Comparison of ENCODE assay signal across 10 cellular contexts in the genomic region with DNA sequence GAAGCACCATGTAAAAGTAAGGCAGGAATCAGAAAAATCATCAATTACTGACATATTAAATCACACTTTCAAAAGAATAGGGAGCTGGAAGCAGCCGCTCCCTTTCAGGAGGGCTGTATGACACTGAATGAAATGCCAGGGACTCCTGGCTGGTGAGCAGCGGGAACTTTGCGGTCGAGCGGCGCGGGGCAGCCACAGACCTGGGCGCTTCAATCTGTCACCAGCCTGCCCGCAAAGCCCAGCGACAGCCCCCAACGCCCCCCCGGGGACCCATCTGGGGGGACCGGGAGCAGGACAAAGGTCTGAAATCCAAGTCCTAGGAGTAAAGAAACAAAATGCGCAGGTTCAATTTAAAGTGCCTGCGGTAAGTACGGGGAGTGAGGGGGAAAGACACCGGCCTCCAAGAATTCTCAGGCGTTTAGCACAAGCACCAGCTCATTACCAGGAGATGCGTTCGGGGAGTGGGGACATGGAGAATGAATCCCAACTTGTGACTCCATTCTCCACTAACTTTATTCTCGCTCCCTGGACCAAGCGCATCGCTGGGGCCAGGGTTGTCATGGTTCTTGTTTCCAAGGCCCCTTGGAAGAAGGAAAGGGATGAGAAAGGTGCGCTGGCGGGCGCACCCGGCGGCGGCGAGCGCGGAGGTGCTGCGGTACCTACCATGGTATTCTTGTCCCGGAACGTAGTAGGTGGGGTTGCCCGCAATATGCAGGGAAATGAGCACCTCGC. TPM values are rescaled to one million over a fixed set of nuclear protein-coding genes. Genes with fewer than 3 reads are reported as not detected.
DNase-seq lines count a peak whose midpoint lies in the region; ATAC-seq and TF ChIP-seq lines count a peak whose summit lies in the region.
"Had no signal": no experiment of that assay in that cellular context is flagged by ENCODE, and none has a peak within 500 bp of the region (broad histone marks: within the 10 kb centered on the region; RNA-seq: fewer than 3 reads in every experiment).

No MANE protein-coding gene starts in this region.

- TF ChIP-seq CTCF in breast epithelium (IDR thresholded peaks at IDR 0.05): no peak
- TF ChIP-seq CTCF in MCF 10A (IDR thresholded peaks at IDR 0.05; ENCODE audit: unreplicated experiment): no peak
- no peak for TF ChIP-seq CTCF in left lung (IDR thresholded peaks at IDR 0.05)
- no peak for TF ChIP-seq CTCF in type B pancreatic cell (conservative IDR thresholded peaks at IDR 0.05)

- peak overlapping the region; percentile 25 to 80 (median 59) for H3K4me3 ChIP-seq in breast epithelium
- H3K4me3 ChIP-seq in left lung: peak overlapping the region; percentile 5 to 41

- ATAC-seq in activated naive CD8-positive, alpha-beta T cell treated with anti-CD3 and anti-CD28 coated beads, Interleukin-2, amount 50 U/mL, for 24 hours: no peak
- ATAC-seq in left lung (no peak), GM19395 (IDR thresholded peaks at IDR 0.05; ENCODE audit: unreplicated experiment) (no peak)
- ATAC-seq: left colon had no signal

- no TSS peak for BruUV-seq in MCF 10A (replicated peaks; lab: Mats Ljungman, UMichigan)

- no peak for TF ChIP-seq POLR2A in breast epithelium (IDR thresholded peaks at IDR 0.05)

- H3K27ac ChIP-seq in breast epithelium (no peak overlapping the region), left lung (no peak overlapping the region)

- DNase-seq in breast epithelium (ENCODE audit: low spot score in 2 of 2): no peak
- no peak for DNase-seq in MCF 10A (ENCODE audit: unreplicated experiment)
- no peak for DNase-seq in activated naive CD8-positive, alpha-beta T cell treated with anti-CD3 and anti-CD28 coated beads, Interleukin-2, amount 50 U/mL, for 24 hours
- DNase-seq in left lung: peak in 1 of 2 donors; percentile 54
- no peak for DNase-seq in type B pancreatic cell (ENCODE audit: extremely low spot score, unreplicated experiment)
- DNase-seq in stimulated activated naive CD4-positive, alpha-beta T cell treated with Interleukin-2 at 50 U/mL for 16 hours (lab: John Stamatoyannopoulos, UW): no peak
- no peak for DNase-seq in dedifferentiated amniotic fluid mesenchymal stem cell (ENCODE audit: extremely low spot score)
- DNase-seq: activated CD4-positive, CD25-positive, alpha-beta regulatory T cell; left colon had no signal

- H3K36me3 ChIP-seq in breast epithelium (no peaks in the 10 kb centered on the region), left lung (no peaks in the 10 kb centered on the region)

- CTCF ChIA-PET in MCF 10A (lab: Yijun Ruan, JAX): no interaction called here

- H3K27ac Mint-ChIP-seq in MCF 10A (ENCODE audit: low read depth, unreplicated experiment) (no peak overlapping the region), type B pancreatic cell (no peak overlapping the region)
- no peak overlapping the region for H3K27ac Mint-ChIP-seq in activated naive CD8-positive, alpha-beta T cell treated with anti-CD3 and anti-CD28 coated beads, Interleukin-2, amount 50 U/mL, for 24 hours

- H3K4me1 Mint-ChIP-seq in MCF 10A (ENCODE audit: insufficient read depth, unreplicated experiment): no peaks in the 10 kb centered on the region
- peaks cover 5% of the 10 kb centered on the region for H3K4me1 Mint-ChIP-seq in activated naive CD8-positive, alpha-beta T cell treated with anti-CD3 and anti-CD28 coated beads, Interleukin-2, amount 50 U/mL, for 24 hours
- H3K4me1 Mint-ChIP-seq in type B pancreatic cell (ENCODE audit: unreplicated experiment): peaks cover 6% of the 10 kb centered on the region

- H3K4me3 Mint-ChIP-seq in MCF 10A (ENCODE audit: unreplicated experiment) (no peak overlapping the region), type B pancreatic cell (peak overlapping the region; percentile 85)
- H3K4me3 Mint-ChIP-seq in activated naive CD8-positive, alpha-beta T cell treated with anti-CD3 and anti-CD28 coated beads, Interleukin-2, amount 50 U/mL, for 24 hours: peak overlapping the region; percentile 11

- H3K9me3 Mint-ChIP-seq in MCF 10A (ENCODE audit: unreplicated experiment): no peaks in the 10 kb centered on the region
- H3K9me3 Mint-ChIP-seq in activated naive CD8-positive, alpha-beta T cell treated with anti-CD3 and anti-CD28 coated beads, Interleukin-2, amount 50 U/mL, for 24 hours: no peaks in the 10 kb centered on the region
- no peaks in the 10 kb centered on the region for H3K9me3 Mint-ChIP-seq in type B pancreatic cell

- POLR2A ChIA-PET in MCF 10A (lab: Yijun Ruan, JAX): no interaction called here

- H3K9me3 ChIP-seq in breast epithelium (no peaks in the 10 kb centered on the region), left lung (no peaks in the 10 kb centered on the region)

- H3K27me3 ChIP-seq in breast epithelium (peaks cover 0 to 36% of the 10 kb centered on the region in 2 donors), left lung (peaks cover 50 to 77% of the 10 kb centered on the region in 2 donors)

- intact Hi-C loops in breast epithelium (cut with DNase I; ENCODE audit: low total_unique reads) (no loop called here), MCF 10A (cut with micrococcal nuclease) (no loop called here), left lung (cut with DNase I) (no loop called here)

- H3K36me3 Mint-ChIP-seq in MCF 10A (ENCODE audit: insufficient read depth, unreplicated experiment): no peaks in the 10 kb centered on the region
- H3K36me3 Mint-ChIP-seq in activated naive CD8-positive, alpha-beta T cell treated with anti-CD3 and anti-CD28 coated beads, Interleukin-2, amount 50 U/mL, for 24 hours (ENCODE audit: low read depth): no peaks in the 10 kb centered on the region
- H3K36me3 Mint-ChIP-seq in type B pancreatic cell: no peaks in the 10 kb centered on the region

- H3K4me1 ChIP-seq in breast epithelium (no peaks in the 10 kb centered on the region), left lung (peaks cover 3 to 13% of the 10 kb centered on the region in 2 donors)

- H3K27me3 Mint-ChIP-seq in MCF 10A (ENCODE audit: insufficient read depth, unreplicated experiment) (peaks cover 30% of the 10 kb centered on the region), type B pancreatic cell (peaks cover 82% of the 10 kb centered on the region)
- H3K27me3 Mint-ChIP-seq in activated naive CD8-positive, alpha-beta T cell treated with anti-CD3 and anti-CD28 coated beads, Interleukin-2, amount 50 U/mL, for 24 hours: peaks cover 53% of the 10 kb centered on the region

RNA-seq across cellular contexts. Expression of a gene that starts 0.8 kb away (rescaled TPM):
- total RNA-seq in breast epithelium (1 to 10 TPM; 3.0 to 9.8 (median 4.5) TPM), MCF 10A (2022) (not detected in 2 replicates), left lung (1 to 10 TPM; 3.6 to 5.4 TPM), type B pancreatic cell (ENCODE audit: low replicate concordance) (17.5 and 23.0 TPM in 2 replicates)
